ENCODE assay signal across 17 cellular contexts in the genomic region with DNA sequence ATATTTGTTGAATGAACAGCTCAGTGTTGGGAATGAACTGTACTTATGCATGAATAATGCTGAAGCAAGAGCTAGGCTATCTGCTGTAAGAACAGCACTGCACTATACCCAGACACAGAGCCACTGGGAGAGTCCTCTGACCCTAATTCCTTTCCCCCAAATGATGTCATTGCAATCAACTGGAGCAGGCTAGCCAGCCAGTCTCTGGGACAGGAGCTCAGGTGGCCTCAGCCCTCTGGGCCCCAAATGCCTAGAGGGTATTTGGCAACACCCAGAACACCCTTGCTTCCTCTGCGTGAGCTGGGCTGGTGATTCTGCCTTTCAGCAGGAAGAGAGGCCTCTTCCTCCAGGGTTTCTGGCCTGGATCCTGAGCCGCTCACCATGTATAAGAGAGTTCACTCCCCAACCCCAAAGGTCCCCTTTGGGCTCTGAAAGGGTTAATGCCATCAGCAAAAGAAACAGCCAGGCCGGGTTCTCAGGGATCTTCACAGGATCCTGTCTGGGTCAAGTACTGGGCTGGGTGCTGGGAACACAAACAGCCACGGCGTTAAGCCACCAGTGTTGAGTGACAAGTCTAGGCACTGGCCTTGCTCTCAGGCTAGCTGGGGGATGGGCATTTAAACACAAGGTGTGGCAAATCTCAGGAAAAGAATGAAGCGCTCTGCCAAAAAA. TPM values are rescaled to one million over a fixed set of nuclear protein-coding genes. Genes with fewer than 3 reads are reported as not detected.
A peak's percentile ranks its signal among the peaks of the same experiment; 100 is the strongest.
DNase-seq lines count a peak whose midpoint lies in the region; ATAC-seq and TF ChIP-seq lines count a peak whose summit lies in the region.
"Had no signal": no experiment of that assay in that cellular context is flagged by ENCODE, and none has a peak within 500 bp of the region (broad histone marks: within the 10 kb centered on the region; RNA-seq: fewer than 3 reads in every experiment).

No MANE protein-coding gene starts in this region.

- no peaks in the 10 kb centered on the region for H3K9me2 ChIP-seq in PC-3 (replicated peaks; ENCODE audit: low read length)

- CTCF ChIA-PET in PC-3 (lab: Charles Lee), result no interaction called here

- H2AFZ ChIP-seq in PC-3 (ENCODE audit: low read length) (no peak overlapping the region), osteoblast (ENCODE audit: low read length) (no peak overlapping the region)

- H3K27ac ChIP-seq in PC-3 (ENCODE audit: low read length) (peak overlapping the region; percentile 91), osteoblast (ENCODE audit: low read depth, low read length) (no peak overlapping the region)

- H3K4me1 ChIP-seq in PC-3 (ENCODE audit: insufficient read depth, low read length), result peaks cover 30% of the 10 kb centered on the region
- no peaks in the 10 kb centered on the region for H3K4me1 ChIP-seq in osteoblast (ENCODE audit: insufficient read depth, low read length)

- no TSS peak for BruUV-seq in PC-3 (replicated peaks; lab: Mats Ljungman, UMichigan)

- peak overlapping the region; percentile 13; the same call in 1 of the 2 replicates for H3K9ac ChIP-seq in PC-3 (ENCODE audit: low read length)

- no peak overlapping the region for H3K4me3 ChIP-seq in PC-3 (ENCODE audit: low read length)
- no peak overlapping the region for H3K4me3 ChIP-seq in epithelial cell of esophagus (ENCODE audit: low read length)
- H3K4me3 ChIP-seq in osteoblast (ENCODE audit: insufficient read depth, low read length), result no peak overlapping the region

- intact Hi-C loops in PC-3 (cut with micrococcal nuclease), result no loop called here

- no peaks in the 10 kb centered on the region for H3F3A ChIP-seq in PC-3 (ENCODE audit: low read length, unreplicated experiment)

- POLR2A ChIA-PET in PC-3 (lab: Charles Lee; ENCODE audit: unreplicated experiment), result no interaction called here

- no peak for TF ChIP-seq CTCF in PC-3 (conservative IDR thresholded peaks at IDR 0.05; ENCODE audit: low read depth, low read length)
- TF ChIP-seq CTCF in epithelial cell of esophagus (IDR thresholded peaks at IDR 0.05; ENCODE audit: insufficient read depth, low read depth, low read length, missing control alignments), result no peak
- no peak for TF ChIP-seq CTCF in osteoblast (IDR thresholded peaks at IDR 0.05; ENCODE audit: extremely low read depth, low read depth, low read length)

- H3K27me3 ChIP-seq in PC-3 (ENCODE audit: low read length) (no peaks in the 10 kb centered on the region), osteoblast (ENCODE audit: insufficient read depth, low read length) (peaks cover 27% of the 10 kb centered on the region)

- H4K20me1 ChIP-seq in PC-3 (ENCODE audit: low read length), result no peaks in the 10 kb centered on the region
- no peaks in the 10 kb centered on the region for H4K20me1 ChIP-seq in osteoblast (ENCODE audit: insufficient read depth, low read length)

- no peaks in the 10 kb centered on the region for H3K79me2 ChIP-seq in PC-3 (ENCODE audit: low read length)
- no peaks in the 10 kb centered on the region for H3K79me2 ChIP-seq in osteoblast (ENCODE audit: insufficient read depth, low read length)

- H3K36me3 ChIP-seq in PC-3 (ENCODE audit: low read depth, low read length), result no peaks in the 10 kb centered on the region
- H3K36me3 ChIP-seq in osteoblast (ENCODE audit: insufficient read depth, low read length), result no peaks in the 10 kb centered on the region

- DNase-seq in SIG-M5 treated with dmso at 0.1 percent for 504 hours (lab: John Stamatoyannopoulos, UW; ENCODE audit: unreplicated experiment) (peak; percentile 53), SIG-M5 (lab: John Stamatoyannopoulos, UW) (no peak), PC-3 (peak; percentile 91), epithelial cell of esophagus (ENCODE audit: low read depth) (peak; percentile 76), ureter (ENCODE audit: low spot score) (peak; percentile 75), NCI-H2227 (lab: John Stamatoyannopoulos, UW; ENCODE audit: unreplicated experiment) (no peak), osteoblast (ENCODE audit: insufficient read length, low spot score, missing footprints) (no peak), germinal center (ENCODE audit: low spot score) (no peak)
- DNase-seq: activated CD4-positive, alpha-beta T cell treated with anti-CD3 and anti-CD28 coated beads, Interleukin-2, amount 50 U/mL, for 1 hour; activated T-cell treated with anti-CD3 and anti-CD28 coated beads, Interleukin-2, amount 50 U/mL, for 72 hours; amygdala; Calu3; NCI-H1930; T-helper 17 cell had no signal

- H3K4me2 ChIP-seq in PC-3 (ENCODE audit: low read length) (peak overlapping the region; percentile 63), osteoblast (ENCODE audit: insufficient read depth, low read length) (no peak overlapping the region)

- peak; percentile 63 for ATAC-seq in PC-3
- ATAC-seq: activated T-cell treated with anti-CD3 and anti-CD28 coated beads, Interleukin-2, amount 50 U/mL, for 72 hours; T-helper 17 cell had no signal

- no peaks in the 10 kb centered on the region for H3K9me3 ChIP-seq in PC-3 (ENCODE audit: low read length)
- H3K9me3 ChIP-seq in osteoblast (ENCODE audit: low read depth, low read length), result peaks cover 4% of the 10 kb centered on the region

RNA-seq across cellular contexts. Expression of gene PADI4, which starts 3.7 kb away (rescaled TPM):
- total RNA-seq in PC-3 (2014; rRNA removed) (0.04 and 0.92 TPM in 2 replicates), ureter (0.23 TPM), osteoblast (not detected in 2 replicates)
- total RNA-seq: Calu3, dermis microvascular lymphatic vessel endothelial cell, mesothelial cell of epicardium had no signal

RNA-seq across cellular contexts. Expression of gene PADI3, which starts 55.4 kb away (rescaled TPM):
- total RNA-seq in PC-3 (2014; rRNA removed), result 0.26 TPM in 1 of 2 replicates, not detected in the other
- 65.3 TPM for total RNA-seq in ureter
- not detected in 2 replicates for total RNA-seq in osteoblast
- total RNA-seq: activated T-cell treated with anti-CD3 and anti-CD28 coated beads, Interleukin-2, amount 50 U/mL, for 72 hours; dermis microvascular lymphatic vessel endothelial cell; mesothelial cell of epicardium; omental fat pad; T-helper 17 cell had no signal

Comparison
In these comparisons a context has a peak if more than half of its experiments do, and no peak if none do; other contexts are left out.
1. DNase-seq: peak in SIG-M5 treated with dmso at 0.1 percent for 504 hours (single experiment), PC-3 (single experiment), epithelial cell of esophagus (single experiment) and ureter (single experiment); none in SIG-M5 (single experiment), NCI-H2227 (single experiment), osteoblast (single experiment) and germinal center (single experiment).
2. RNA of gene PADI3, which starts 55.4 kb away (total RNA-seq): 65.3 TPM in ureter (single experiment); 0.26 TPM in PC-3 and not detected in osteoblast; every median in the first group is over 10 times any median in the second.